9 cellular contexts compared by ENCODE assay signal in the genomic region with DNA sequence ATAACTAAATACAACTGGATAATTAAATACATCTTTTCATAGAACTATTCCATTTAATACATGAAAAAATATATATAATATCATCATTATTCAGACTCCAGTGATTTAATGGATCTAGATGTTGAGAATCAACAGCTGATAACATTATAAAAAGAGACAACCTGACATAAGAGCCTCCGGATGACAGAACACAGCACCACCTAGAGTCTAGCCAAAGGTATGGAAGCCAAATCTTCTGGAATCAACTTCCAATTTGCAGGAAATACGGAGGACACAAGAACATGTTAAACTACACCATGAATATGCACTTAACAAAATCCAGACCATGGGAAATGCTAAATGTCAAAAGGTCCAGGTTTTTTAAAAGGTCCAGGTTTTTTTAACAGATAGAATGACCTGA. TPM values are rescaled to one million over a fixed set of nuclear protein-coding genes. Genes with fewer than 3 reads are reported as not detected.
DNase-seq lines count a peak whose midpoint lies in the region; ATAC-seq and TF ChIP-seq lines count a peak whose summit lies in the region.
"Had no signal": no experiment of that assay in that cellular context is flagged by ENCODE, and none has a peak within 500 bp of the region (broad histone marks: within the 10 kb centered on the region; RNA-seq: fewer than 3 reads in every experiment).

No MANE protein-coding gene starts in this region.

- TF ChIP-seq POLR2A in prostate gland (IDR thresholded peaks at IDR 0.05) (no peak), gastroesophageal sphincter (IDR thresholded peaks at IDR 0.05) (no peak)

- in situ Hi-C loops in Panc1 (cut with HindIII; ENCODE audit: low pct_unique_long_range_greater_than_20kb, low sequenced_read_pairs) = no loop called here

- H3K4me1 ChIP-seq in Panc1 (ENCODE audit: control insufficient read depth, insufficient read depth, low read length) = no peaks in the 10 kb centered on the region
- H3K4me1 ChIP-seq in prostate gland (replicated peaks) = no peaks in the 10 kb centered on the region
- peaks cover 0 to 4% (median 0%) of the 10 kb centered on the region in 3 donors for H3K4me1 ChIP-seq in gastroesophageal sphincter

- CTCF ChIA-PET in Panc1 (lab: Charles Lee) = interaction anchor here (0.6 kb wide), 2 partner anchors 22 to 93 kb away, joined by 7 to 9 read pairs; no protein-coding TSS in a partner anchor

- peak; percentile 13; the same call in 1 of the 2 replicates for TF ChIP-seq CTCF in Panc1 (IDR thresholded peaks at IDR 0.05)
- TF ChIP-seq CTCF in fibroblast of mammary gland (conservative IDR thresholded peaks at IDR 0.05; ENCODE audit: control insufficient read depth, insufficient read depth, low read depth, low read length) = peak; percentile 79
- peak in 1 of 4 experiments; percentile 20 for TF ChIP-seq CTCF in prostate gland (IDR thresholded peaks at IDR 0.05)
- TF ChIP-seq CTCF in gastroesophageal sphincter (IDR thresholded peaks at IDR 0.05) = peak in 1 of 4 experiments; percentile 40

- H3K9me3 ChIP-seq in Panc1 (ENCODE audit: control insufficient read depth, insufficient read depth, low read depth, low read length) (no peaks in the 10 kb centered on the region), prostate gland (no peaks in the 10 kb centered on the region), gastroesophageal sphincter (no peaks in the 10 kb centered on the region)

- H3K27me3 ChIP-seq in Panc1 (ENCODE audit: control insufficient read depth, insufficient read depth, low read length) (no peaks in the 10 kb centered on the region), prostate gland (replicated peaks; ENCODE audit: insufficient read depth) (no peaks in the 10 kb centered on the region), gastroesophageal sphincter (no peaks in the 10 kb centered on the region)

- H3K4me3 ChIP-seq in Panc1 (ENCODE audit: low read depth in 2 of 2, low read length in 2 of 2) (no peak overlapping the region), fibroblast of mammary gland (ENCODE audit: control insufficient read depth, low read depth, low read length) (no peak overlapping the region), prostate gland (no peak overlapping the region), gastroesophageal sphincter (no peak overlapping the region)

- no peaks in the 10 kb centered on the region for H3K36me3 ChIP-seq in Panc1 (ENCODE audit: control insufficient read depth, insufficient read depth, low read length)
- no peaks in the 10 kb centered on the region for H3K36me3 ChIP-seq in prostate gland
- H3K36me3 ChIP-seq in gastroesophageal sphincter = no peaks in the 10 kb centered on the region

- no TSS peak for BruUV-seq in Panc1 (replicated peaks; lab: Mats Ljungman, UMichigan)

- DNase-seq in NCI-H82 (lab: John Stamatoyannopoulos, UW) (peak; percentile 33), NCI-H82 treated with DMSO at 0.1 percent for 48 hours (lab: John Stamatoyannopoulos, UW; ENCODE audit: unreplicated experiment) (no peak), Panc1 (ENCODE audit: low read depth, low spot score) (no peak), fibroblast of mammary gland (ENCODE audit: low read depth) (peak; percentile 62), smooth muscle cell of the brain vasculature (ENCODE audit: low read depth, low spot score) (peak; percentile 13), prostate gland (ENCODE audit: low spot score) (no peak)
- DNase-seq: COR-L47 had no signal

- H3K27ac ChIP-seq in Panc1 (ENCODE audit: low read length) (no peak overlapping the region), prostate gland (no peak overlapping the region), gastroesophageal sphincter (no peak overlapping the region)

- TF ChIP-seq EP300 in gastroesophageal sphincter (IDR thresholded peaks at IDR 0.05) = no peak

- intact Hi-C loops in Panc1 (cut with micrococcal nuclease; ENCODE audit: unreplicated experiment) = no loop called here
- intact Hi-C loops in prostate gland (cut with DNase I) = no loop called here

- POLR2A ChIA-PET in Panc1 (lab: Charles Lee) = no interaction called here

- WGBS in prostate gland = 60% methylated on average over 2 of the region's 2 CpGs
- 49 to 57% methylated on average over 2 of the region's 2 CpGs for WGBS in gastroesophageal sphincter (ENCODE audit: low coverage in 1 of 2), 2 donors

- ATAC-seq in Panc1 (no peak), GM19452 (IDR thresholded peaks at IDR 0.05; ENCODE audit: unreplicated experiment) (no peak), gastroesophageal sphincter (no peak)

RNA-seq across cellular contexts. Expression of gene LRBA, which starts 55.0 kb away (rescaled TPM):
- total RNA-seq in Panc1 (2021; ENCODE audit: unreplicated experiment) (26.4 TPM), prostate gland (10 to 100 TPM; 69.8 to 79.8 TPM), gastroesophageal sphincter (10 to 100 TPM; 18.4 to 35.0 (median 23.2) TPM)
- 16.8 TPM for polyA plus RNA-seq in Panc1 (2012; ENCODE audit: insufficient read length)

Comparison
In these comparisons a context has a peak if more than half of its experiments do, and no peak if none do; other contexts are left out.
1. DNase-seq: peak in NCI-H82 (single experiment), fibroblast of mammary gland (single experiment) and smooth muscle cell of the brain vasculature (single experiment); none in NCI-H82 treated with DMSO at 0.1 percent for 48 hours (single experiment), Panc1 (single experiment) and prostate gland (single experiment).